ENCODE assay signal across 1 cellular context in genomic region chr9:134327671-134328231, GRCh38.
A peak's percentile ranks its signal among the peaks of the same experiment; 100 is the strongest.
TF ChIP-seq lines count a peak whose summit lies in the region.

No MANE protein-coding gene starts in this region.

TF ChIP-seq in HepG2, 621 proteins besides CTCF, POLR2A, EP300 and RAD21 (continued from another document):
- TF ChIP-seq, protein P1, sequence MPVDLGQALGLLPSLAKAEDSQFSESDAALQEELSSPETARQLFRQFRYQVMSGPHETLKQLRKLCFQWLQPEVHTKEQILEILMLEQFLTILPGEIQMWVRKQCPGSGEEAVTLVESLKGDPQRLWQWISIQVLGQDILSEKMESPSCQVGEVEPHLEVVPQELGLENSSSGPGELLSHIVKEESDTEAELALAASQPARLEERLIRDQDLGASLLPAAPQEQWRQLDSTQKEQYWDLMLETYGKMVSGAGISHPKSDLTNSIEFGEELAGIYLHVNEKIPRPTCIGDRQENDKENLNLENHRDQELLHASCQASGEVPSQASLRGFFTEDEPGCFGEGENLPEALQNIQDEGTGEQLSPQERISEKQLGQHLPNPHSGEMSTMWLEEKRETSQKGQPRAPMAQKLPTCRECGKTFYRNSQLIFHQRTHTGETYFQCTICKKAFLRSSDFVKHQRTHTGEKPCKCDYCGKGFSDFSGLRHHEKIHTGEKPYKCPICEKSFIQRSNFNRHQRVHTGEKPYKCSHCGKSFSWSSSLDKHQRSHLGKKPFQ (CRISPR knock-in tag; IDR thresholded peaks at IDR 0.05; ENCODE audit: insufficient replicate concordance) = no peak
- TF ChIP-seq ZNF761 (CRISPR knock-in tag; conservative IDR thresholded peaks at IDR 0.05) (no peak), ZNF510 (CRISPR knock-in tag; IDR thresholded peaks at IDR 0.05; ENCODE audit: low read depth) (no peak), ZNF256 (CRISPR knock-in tag; conservative IDR thresholded peaks at IDR 0.05) (0 out of 2 replicates have a peak, but pooled peaks have one; percentile 26), PAWR (CRISPR knock-in tag; IDR thresholded peaks at IDR 0.05; ENCODE audit: borderline replicate concordance) (no peak), HINFP (CRISPR knock-in tag; IDR thresholded peaks at IDR 0.05; ENCODE audit: low read depth) (no peak), ZKSCAN5 (CRISPR knock-in tag; IDR thresholded peaks at IDR 0.05) (no peak), ARNTL (CRISPR knock-in tag; IDR thresholded peaks at IDR 0.05) (0 out of 2 replicates have a peak, but pooled peaks have one; percentile 10), ZBTB1 (CRISPR knock-in tag; IDR thresholded peaks at IDR 0.05; ENCODE audit: borderline replicate concordance) (no peak), ZSCAN9 (CRISPR knock-in tag; IDR thresholded peaks at IDR 0.05; ENCODE audit: borderline replicate concordance) (no peak), ZNF720 (CRISPR knock-in tag; IDR thresholded peaks at IDR 0.05) (no peak), HOMEZ (CRISPR knock-in tag; IDR thresholded peaks at IDR 0.05; ENCODE audit: low read depth) (no peak), KDM5B (CRISPR knock-in tag; IDR thresholded peaks at IDR 0.05; ENCODE audit: borderline replicate concordance) (no peak; the same call in 1 of the 2 replicates), ZNF205 (CRISPR knock-in tag; IDR thresholded peaks at IDR 0.05) (no peak), SRF (IDR thresholded peaks at IDR 0.05; ENCODE audit: low read depth, low read length) (no peak), SUZ12 (IDR thresholded peaks at IDR 0.05; ENCODE audit: low read depth, low read length) (no peak), ZSCAN30 (CRISPR knock-in tag; IDR thresholded peaks at IDR 0.05) (0 out of 2 replicates have a peak, but pooled peaks have one; percentile 27), RCOR2 (CRISPR knock-in tag; IDR thresholded peaks at IDR 0.05) (no peak), ZZZ3 (CRISPR knock-in tag; IDR thresholded peaks at IDR 0.05; ENCODE audit: borderline replicate concordance) (no peak), TCF12 (IDR thresholded peaks at IDR 0.05) (no peak), TCF12 (CRISPR knock-in tag; IDR thresholded peaks at IDR 0.05) (no peak), ZNF777 (CRISPR knock-in tag; IDR thresholded peaks at IDR 0.05) (no peak), ADNP (CRISPR knock-in tag; IDR thresholded peaks at IDR 0.05) (0 out of 2 replicates have a peak, but pooled peaks have one; percentile 35), ZMYM3 (CRISPR knock-in tag; IDR thresholded peaks at IDR 0.05) (peak; percentile 69), ZNF75D (CRISPR knock-in tag; IDR thresholded peaks at IDR 0.05; ENCODE audit: borderline replicate concordance) (no peak), ZBTB38 (CRISPR knock-in tag; IDR thresholded peaks at IDR 0.05) (0 out of 2 replicates have a peak, but pooled peaks have one; percentile 0), HOXA3 (CRISPR knock-in tag; IDR thresholded peaks at IDR 0.05) (no peak), ARNT2 (CRISPR knock-in tag; IDR thresholded peaks at IDR 0.05; ENCODE audit: low read depth) (no peak), PLRG1 (conservative IDR thresholded peaks at IDR 0.05) (no peak), CCDC6 (CRISPR knock-in tag; IDR thresholded peaks at IDR 0.05) (no peak), TCF7 (IDR thresholded peaks at IDR 0.05; ENCODE audit: low read depth) (no peak), NFRKB (IDR thresholded peaks at IDR 0.05) (no peak), MYPOP (CRISPR knock-in tag; IDR thresholded peaks at IDR 0.05) (no peak), KDM1A (CRISPR knock-in tag; IDR thresholded peaks at IDR 0.05) (0 out of 2 replicates have a peak, but pooled peaks have one; percentile 21), HNRNPL (IDR thresholded peaks at IDR 0.05; ENCODE audit: low read depth, low read length) (0 out of 2 replicates have a peak, but pooled peaks have one; percentile 4), MXD1 (CRISPR knock-in tag; IDR thresholded peaks at IDR 0.05) (no peak), MED13 (CRISPR knock-in tag; IDR thresholded peaks at IDR 0.05) (0 out of 2 replicates have a peak, but pooled peaks have one; percentile 10), POLR2G (IDR thresholded peaks at IDR 0.05; ENCODE audit: low read depth, low read length) (no peak), NKX3-1 (CRISPR knock-in tag; IDR thresholded peaks at IDR 0.05) (0 out of 2 replicates have a peak, but pooled peaks have one; percentile 37), FIP1L1 (IDR thresholded peaks at IDR 0.05; ENCODE audit: borderline replicate concordance, insufficient read depth, low read depth, low read length) (no peak)
TF ChIP-seq in HepG2: peak in this region for 12.
